Comparison of ENCODE assay signal across 9 cellular contexts in genomic region chrX:134025986-134026731, GRCh38. TPM values are rescaled to one million over a fixed set of nuclear protein-coding genes. Genes with fewer than 3 reads are reported as not detected.
DNase-seq lines count a peak whose midpoint lies in the region.
"Had no signal": no experiment of that assay in that cellular context is flagged by ENCODE, and none has a peak within 500 bp of the region (broad histone marks: within the 10 kb centered on the region; RNA-seq: fewer than 3 reads in every experiment).

No MANE protein-coding gene starts in this region.

- H3K36me3 ChIP-seq in iPS-15b (ENCODE audit: control insufficient read depth, insufficient read depth, low read length), result no peaks in the 10 kb centered on the region
- no peaks in the 10 kb centered on the region for H3K36me3 ChIP-seq in rectal smooth muscle tissue (ENCODE audit: control insufficient read depth, insufficient read depth, low read length)

- in situ Hi-C loops in KBM-7 (cut with MboI; ENCODE audit: low pct_unique_long_range_greater_than_20kb, low sequenced_read_pairs), result no loop called here

- H3K27ac Mint-ChIP-seq in activated CD4-positive, alpha-beta T cell treated with anti-CD3 and anti-CD28 coated beads, Interleukin-2, amount 10 ng/mL, durations not matched to agents 7 days and 5 days, result no peak overlapping the region

- H3K27me3 Mint-ChIP-seq in activated CD4-positive, alpha-beta T cell treated with anti-CD3 and anti-CD28 coated beads, Interleukin-2, amount 10 ng/mL, durations not matched to agents 7 days and 5 days, result no peaks in the 10 kb centered on the region

- intact Hi-C loops in posterior cingulate gyrus (cut with DNase I), result loop anchor here (2.0 kb wide), 1 partner anchor 233 kb away; no protein-coding TSS in a partner anchor

- no peak overlapping the region for H3K27ac ChIP-seq in rectal smooth muscle tissue (ENCODE audit: low read depth, low read length)

- CTCF ChIA-PET in activated CD4-positive, alpha-beta T cell treated with anti-CD3 and anti-CD28 coated beads, Interleukin-2, amount 10 ng/mL, durations not matched to agents 7 days and 5 days (lab: Charles Lee), result interaction anchor here (1.0 to 1.6 kb wide), 5 partner anchors 8 to 234 kb away, joined by 3 to 7 read pairs (median 4); no protein-coding TSS in a partner anchor

- H3K4me1 ChIP-seq in iPS-15b (ENCODE audit: control insufficient read depth, insufficient read depth, low read length), result peaks cover 3% of the 10 kb centered on the region
- H3K4me1 ChIP-seq in rectal smooth muscle tissue (ENCODE audit: control insufficient read depth, insufficient read depth, low read length), result no peaks in the 10 kb centered on the region

- H3K36me3 Mint-ChIP-seq in activated CD4-positive, alpha-beta T cell treated with anti-CD3 and anti-CD28 coated beads, Interleukin-2, amount 10 ng/mL, durations not matched to agents 7 days and 5 days (ENCODE audit: low read depth), result no peaks in the 10 kb centered on the region

- peak overlapping the region; percentile 62 for H3K4me3 ChIP-seq in iPS-15b (ENCODE audit: low read depth, low read length)
- H3K4me3 ChIP-seq in rectal smooth muscle tissue (ENCODE audit: low read length), result peak overlapping the region; percentile 43

- H3K4me3 Mint-ChIP-seq in activated CD4-positive, alpha-beta T cell treated with anti-CD3 and anti-CD28 coated beads, Interleukin-2, amount 10 ng/mL, durations not matched to agents 7 days and 5 days, result peak overlapping the region; percentile 3

- peaks cover 7% of the 10 kb centered on the region for H3K4me1 Mint-ChIP-seq in activated CD4-positive, alpha-beta T cell treated with anti-CD3 and anti-CD28 coated beads, Interleukin-2, amount 10 ng/mL, durations not matched to agents 7 days and 5 days

- H3K9me3 Mint-ChIP-seq in activated CD4-positive, alpha-beta T cell treated with anti-CD3 and anti-CD28 coated beads, Interleukin-2, amount 10 ng/mL, durations not matched to agents 7 days and 5 days, result no peaks in the 10 kb centered on the region

- POLR2A ChIA-PET in activated CD4-positive, alpha-beta T cell treated with anti-CD3 and anti-CD28 coated beads, Interleukin-2, amount 10 ng/mL, durations not matched to agents 7 days and 5 days (lab: Charles Lee), result no interaction called here

- H3K27me3 ChIP-seq in iPS-15b (ENCODE audit: control insufficient read depth, insufficient read depth, low read length), result no peaks in the 10 kb centered on the region
- H3K27me3 ChIP-seq in rectal smooth muscle tissue (ENCODE audit: control insufficient read depth, insufficient read depth, low read length), result no peaks in the 10 kb centered on the region

- DNase-seq in activated CD4-positive, alpha-beta T cell treated with anti-CD3 and anti-CD28 coated beads, Interleukin-2, amount 10 ng/mL, durations not matched to agents 7 days and 5 days, result no peak
- no peak for DNase-seq in activated CD4-positive, alpha-beta T cell treated with anti-CD3 and anti-CD28 coated beads, Interleukin-2, amount 50 U/mL, for 4 hours
- DNase-seq in NAMALWA (ENCODE audit: low spot score), result peak; percentile 7
- no peak for DNase-seq in KBM-7
- no peak for DNase-seq in NCI-H510A treated with DMSO at 0.1 percent for 48 hours (lab: John Stamatoyannopoulos, UW)
- no peak for DNase-seq in posterior cingulate gyrus

- H3K9ac ChIP-seq in iPS-15b (ENCODE audit: low read depth, low read length), result no peak overlapping the region
- H3K9ac ChIP-seq in rectal smooth muscle tissue (ENCODE audit: low read length), result no peak overlapping the region

- no peaks in the 10 kb centered on the region for H3K9me3 ChIP-seq in iPS-15b (ENCODE audit: control insufficient read depth, insufficient read depth, low read length)

RNA-seq across cellular contexts. Expression of gene GPC3, which starts 40.8 kb away (rescaled TPM):
- total RNA-seq in activated CD4-positive, alpha-beta T cell treated with anti-CD3 and anti-CD28 coated beads, Interleukin-2, amount 10 ng/mL, durations not matched to agents 7 days and 5 days, result 1 to 10 TPM in 1 of 2 experiments, under 1 TPM in 1; 0.81 to 1.0 TPM
- total RNA-seq: HT1080 had no signal
